In genomic region chr19:10501971-10502523, GRCh38 we compare ENCODE assay signal across 8 cellular contexts. TPM values are rescaled to one million over a fixed set of nuclear protein-coding genes. Genes with fewer than 3 reads are reported as not detected.
DNase-seq lines count a peak whose midpoint lies in the region; ATAC-seq and TF ChIP-seq lines count a peak whose summit lies in the region.

No MANE protein-coding gene starts in this region.

- peak overlapping the region; percentile 99 for H3K27ac ChIP-seq in SJSA1
- peak overlapping the region; percentile 95 for H3K27ac ChIP-seq in right cardiac atrium (ENCODE audit: low read length)

- H3K27ac Mint-ChIP-seq in Calu3 (ENCODE audit: unreplicated experiment) (peak overlapping the region; percentile 82), progenitor cell of endocrine pancreas (peak overlapping the region; percentile 93)

- H3K4me3 Mint-ChIP-seq in Calu3 (ENCODE audit: low read depth, unreplicated experiment): peak overlapping the region; percentile 85
- peak overlapping the region; percentile 83 for H3K4me3 Mint-ChIP-seq in progenitor cell of endocrine pancreas (ENCODE audit: low read depth)

- 1% methylated on average over 35 of the region's 35 CpGs for WGBS in right cardiac atrium

- H3K27me3 Mint-ChIP-seq in Calu3 (ENCODE audit: unreplicated experiment): no peaks in the 10 kb centered on the region
- no peaks in the 10 kb centered on the region for H3K27me3 Mint-ChIP-seq in progenitor cell of endocrine pancreas

- H3K36me3 Mint-ChIP-seq in Calu3 (ENCODE audit: insufficient read depth, unreplicated experiment): peaks cover 27% of the 10 kb centered on the region
- peaks cover 7% of the 10 kb centered on the region for H3K36me3 Mint-ChIP-seq in progenitor cell of endocrine pancreas (ENCODE audit: insufficient read depth)

- CTCF ChIA-PET in Calu3 (lab: Charles Lee): no interaction called here

- H3K36me3 ChIP-seq in SJSA1: peaks cover 59% of the 10 kb centered on the region

- TF ChIP-seq CTCF in Calu3 (IDR thresholded peaks at IDR 0.05; ENCODE audit: unreplicated experiment) (no peak), progenitor cell of endocrine pancreas (IDR thresholded peaks at IDR 0.05; ENCODE audit: unreplicated experiment) (no peak)

- H3K4me3 ChIP-seq in SJSA1 (peak overlapping the region; percentile 98), right cardiac atrium (ENCODE audit: low read length) (peak overlapping the region; percentile 90)

- H3K4me1 Mint-ChIP-seq in Calu3 (ENCODE audit: low read depth, unreplicated experiment) (peaks cover 13% of the 10 kb centered on the region), progenitor cell of endocrine pancreas (ENCODE audit: low read depth) (peaks cover 5% of the 10 kb centered on the region)

- H3K27me3 ChIP-seq in SJSA1 (replicated peaks): no peaks in the 10 kb centered on the region
- no peaks in the 10 kb centered on the region for H3K27me3 ChIP-seq in right cardiac atrium (ENCODE audit: control insufficient read depth, insufficient read depth)

- intact Hi-C loops in Calu3 (cut with micrococcal nuclease; ENCODE audit: unreplicated experiment): no loop called here
- intact Hi-C loops in right cardiac atrium (cut with DNase I): loop anchor here in 2 of 4 donors (10.0 kb wide), 2 partner anchors 63 to 73 kb away; partner anchors contain the start of genes CDKN2D (in 1 of the 2) and KRI1 (in 1 of the 2)

- H3K9me3 ChIP-seq in SJSA1 (replicated peaks): peaks cover 3% of the 10 kb centered on the region
- H3K9me3 ChIP-seq in right cardiac atrium (ENCODE audit: control insufficient read depth, low read length): no peaks in the 10 kb centered on the region

- BruUV-seq in Calu3 (replicated peaks; lab: Mats Ljungman, UMichigan): TSS peak; percentile 51

- H3K4me1 ChIP-seq in SJSA1 (replicated peaks): peaks cover 20% of the 10 kb centered on the region
- peaks cover 3% of the 10 kb centered on the region for H3K4me1 ChIP-seq in right cardiac atrium (ENCODE audit: control insufficient read depth, insufficient read depth, low read length)

- ATAC-seq in GM19438 (IDR thresholded peaks at IDR 0.05; ENCODE audit: low read depth, unreplicated experiment) (peak; percentile 22), HG03521 (IDR thresholded peaks at IDR 0.05; ENCODE audit: unreplicated experiment) (peak; percentile 15), right cardiac atrium (peak; percentile 67 to 74)

- H3K9me3 Mint-ChIP-seq in Calu3 (ENCODE audit: low read depth, unreplicated experiment) (no peaks in the 10 kb centered on the region), progenitor cell of endocrine pancreas (ENCODE audit: low read depth) (no peaks in the 10 kb centered on the region)

- peak; percentile 61 for DNase-seq in Calu3
- DNase-seq in SJSA1 (ENCODE audit: low read depth in 1 of 2, low spot score in 2 of 2): peak; percentile 78 to 83
- peak in 57 of 58 donors; percentile 18 to 91 (median 74) for DNase-seq in anterior cingulate cortex (lab: John Stamatoyannopoulos, UW)
- DNase-seq in right cardiac atrium: peak; percentile 79 to 93 (median 93)
- DNase-seq in progenitor cell of endocrine pancreas (ENCODE audit: low spot score, unreplicated experiment): peak; percentile 17
- DNase-seq in NCI-H1694 treated with DMSO at 0.1 percent for 48 hours (lab: John Stamatoyannopoulos, UW): no peak

RNA-seq across cellular contexts. Expression of gene KEAP1, which starts 1.1 kb away (rescaled TPM):
- 45.2 and 46.8 TPM in 2 replicates for total RNA-seq in Calu3 (2022)
- total RNA-seq in SJSA1 (2014; rRNA removed; shearing (Covaris generic)): 49.8 and 74.1 TPM in 2 replicates
- 10 to 100 TPM; 48.0 to 74.6 (median 62.8) TPM for total RNA-seq in right cardiac atrium
- polyA plus RNA-seq in right cardiac atrium: 51.9 TPM
- total RNA-seq in progenitor cell of endocrine pancreas: 64.7 and 76.6 TPM in 2 replicates

RNA-seq across cellular contexts. Expression of gene S1PR5, which starts 15.2 kb away (rescaled TPM):
- total RNA-seq in Calu3 (2022): not detected in 2 replicates
- 0.05 TPM in 1 of 2 replicates, not detected in the other for total RNA-seq in SJSA1 (2014; rRNA removed; shearing (Covaris generic))
- total RNA-seq in right cardiac atrium: under 1 TPM in 3 of 4 donors, not detected in 1; 0.15 to 0.31 (median 0.19) TPM
- polyA plus RNA-seq in right cardiac atrium: 0.16 TPM
- total RNA-seq in progenitor cell of endocrine pancreas: not detected in 2 replicates

RNA-seq across cellular contexts. Expression of gene ATG4D, which starts 41.7 kb away (rescaled TPM):
- 18.7 and 24.5 TPM in 2 replicates for total RNA-seq in Calu3 (2022)
- 39.2 and 39.4 TPM in 2 replicates for total RNA-seq in SJSA1 (2014; rRNA removed; shearing (Covaris generic))
- total RNA-seq in right cardiac atrium: 10 to 100 TPM; 45.1 to 54.0 (median 48.9) TPM
- polyA plus RNA-seq in right cardiac atrium: 48.0 TPM
- total RNA-seq in progenitor cell of endocrine pancreas: 44.9 and 52.6 TPM in 2 replicates

Comparison
In these comparisons a context has a peak if more than half of its experiments do, and no peak if none do; other contexts are left out.
1. ATAC-seq: peak in every context shown above with its lines; median percentile 70 in right cardiac atrium; 22 in GM19438; 15 in HG03521.